8 cellular contexts compared by ENCODE assay signal in genomic region chr2:108169982-108170625, GRCh38.
A peak's percentile ranks its signal among the peaks of the same experiment; 100 is the strongest.
DNase-seq lines count a peak whose midpoint lies in the region; ATAC-seq, FAIRE-seq and TF ChIP-seq lines count a peak whose summit lies in the region.

No MANE protein-coding gene starts in this region.

- TF ChIP-seq CTCF in GM12865 (IDR thresholded peaks at IDR 0.05; ENCODE audit: insufficient read depth, low read depth, low read length, missing control alignments) = peak; percentile 41

- DNase-seq in GM12865 (ENCODE audit: low read depth) = peak; percentile 13
- DNase-seq in RCC 7860 (ENCODE audit: low spot score) = no peak
- DNase-seq in foreskin melanocyte = peak; percentile 61
- DNase-seq in dedifferentiated amniotic fluid mesenchymal stem cell (ENCODE audit: extremely low spot score) = no peak
- no peak for DNase-seq in NOMO-1 treated with dmso at 0.1 percent for 144 hours (lab: John Stamatoyannopoulos, UW; ENCODE audit: unreplicated experiment)

- FAIRE-seq in A204.1 (lab: Jason Lieb, UNC) (peak; percentile 79), RCC 7860 (lab: Jason Lieb, UNC) (peak; percentile 16)

- ATAC-seq in HG03175 (IDR thresholded peaks at IDR 0.05; ENCODE audit: unreplicated experiment) = no peak
- ATAC-seq in HG02970 (IDR thresholded peaks at IDR 0.05; ENCODE audit: low FRiP score, unreplicated experiment) = no peak

- H3K4me3 ChIP-seq in GM12865 (ENCODE audit: low read depth, low read length) = no peak overlapping the region

Comparison
In these comparisons a context has a peak if more than half of its experiments do, and no peak if none do; other contexts are left out.
1. DNase-seq: peak in GM12865 (single experiment) and foreskin melanocyte (single experiment); none in RCC 7860 (single experiment), dedifferentiated amniotic fluid mesenchymal stem cell (single experiment) and NOMO-1 treated with dmso at 0.1 percent for 144 hours (single experiment).